Comparison of ENCODE assay signal across 18 cellular contexts in genomic region chr15:64731807-64732151, GRCh38. TPM values are rescaled to one million over a fixed set of nuclear protein-coding genes. Genes with fewer than 3 reads are reported as not detected.
A peak's percentile ranks its signal among the peaks of the same experiment; 100 is the strongest.
DNase-seq lines count a peak whose midpoint lies in the region; ATAC-seq and TF ChIP-seq lines count a peak whose summit lies in the region.
"Had no signal": no experiment of that assay in that cellular context is flagged by ENCODE, and none has a peak within 500 bp of the region (broad histone marks: within the 10 kb centered on the region; RNA-seq: fewer than 3 reads in every experiment).

No MANE protein-coding gene starts in this region.

- peaks cover 16% of the 10 kb centered on the region for H3K4me1 Mint-ChIP-seq in endodermal cell

- no peaks in the 10 kb centered on the region for H3F3A ChIP-seq in MM.1S (ENCODE audit: insufficient read depth, low read length)

- H3K27me3 ChIP-seq in H7 (ENCODE audit: control insufficient read depth, insufficient read depth, low read length) = no peaks in the 10 kb centered on the region
- H3K27me3 ChIP-seq in MM.1S (replicated peaks; ENCODE audit: insufficient read depth, low read length) = no peaks in the 10 kb centered on the region
- no peaks in the 10 kb centered on the region for H3K27me3 ChIP-seq in endodermal cell (ENCODE audit: control insufficient read depth, insufficient read depth, low read length, poor library complexity, severe bottlenecking)
- H3K27me3 ChIP-seq in trophoblast cell (ENCODE audit: insufficient read depth, low read length) = no peaks in the 10 kb centered on the region
- H3K27me3 ChIP-seq: dorsolateral prefrontal cortex, right lobe of liver, suprapubic skin had no signal

- no peak overlapping the region for H2AK5ac ChIP-seq in trophoblast cell (ENCODE audit: low read length)

- H3K18ac ChIP-seq in trophoblast cell (ENCODE audit: low read length) = no peak overlapping the region

- peak overlapping the region; percentile 58; the same call in 1 of the 2 replicates for H3K4me2 ChIP-seq in MM.1S (ENCODE audit: low read depth, low read length)
- no peak overlapping the region for H3K4me2 ChIP-seq in trophoblast cell (ENCODE audit: low read length)

- no peaks in the 10 kb centered on the region for H3K9me2 ChIP-seq in MM.1S (replicated peaks; ENCODE audit: insufficient read depth, low read length)

- no peak overlapping the region for H3K4me3 Mint-ChIP-seq in endodermal cell
- H3K4me3 Mint-ChIP-seq: nephron progenitor cell; stimulated activated effector memory CD8-positive, alpha-beta T cell treated with anti-CD3 and anti-CD28 coated beads, Interleukin-12 subunit alpha, Interleukin-12 subunit beta, amount 100 ng/mL, for 72 hours; T-helper 1 cell treated with Interleukin-12 subunit alpha and Interleukin-12 subunit beta and Interleukin-4 antibody, amounts not matched to agents 30 μg/mL and 1 μg/mL, for 36 hours had no signal

- no peaks in the 10 kb centered on the region for H3K79me2 ChIP-seq in MM.1S (ENCODE audit: low read length)
- no peaks in the 10 kb centered on the region for H3K79me2 ChIP-seq in trophoblast cell (ENCODE audit: control insufficient read depth, insufficient read depth, low read length, poor library complexity)
- H3K79me2 ChIP-seq: parathyroid adenoma had no signal

- H4K8ac ChIP-seq in trophoblast cell (ENCODE audit: low read depth, low read length) = no peak overlapping the region

- H2BK120ac ChIP-seq in trophoblast cell (ENCODE audit: insufficient read depth, low read length, poor library complexity) = no peak overlapping the region

- H2BK5ac ChIP-seq in trophoblast cell (ENCODE audit: low read depth, low read length, poor library complexity) = no peak overlapping the region

- H4K20me1 ChIP-seq in MM.1S (ENCODE audit: insufficient read depth, low read length) = no peaks in the 10 kb centered on the region

- DNase-seq in H7 (peak; percentile 70), MM.1S (no peak), endodermal cell (peak; percentile 71), trophoblast cell (peak; percentile 29 to 63), GM20000 (ENCODE audit: low spot score) (no peak)
- no peak for DNase-seq in stimulated activated CD4-positive, alpha-beta T cell treated with anti-CD3 and anti-CD28 coated beads, Interleukin-15, amount 100 ng/mL, for 24 hours

- H3K14ac ChIP-seq in trophoblast cell (ENCODE audit: low read length) = no peak overlapping the region

- H3K27me3 Mint-ChIP-seq in endodermal cell (ENCODE audit: insufficient read depth) = no peaks in the 10 kb centered on the region

- peak overlapping the region; percentile 83 for H2AFZ ChIP-seq in MM.1S (ENCODE audit: low read length)
- no peak overlapping the region for H2AFZ ChIP-seq in trophoblast cell (ENCODE audit: insufficient read depth, low read length, poor library complexity)
- H2AFZ ChIP-seq: parathyroid adenoma had no signal

- H3K36me3 ChIP-seq in H7 (replicated peaks; ENCODE audit: control insufficient read depth, insufficient read depth, low read length) (peaks cover 50% of the 10 kb centered on the region), MM.1S (replicated peaks; ENCODE audit: insufficient read depth, low read length) (no peaks in the 10 kb centered on the region), endodermal cell (ENCODE audit: control insufficient read depth, insufficient read depth, low read length) (peaks cover 58% of the 10 kb centered on the region), trophoblast cell (ENCODE audit: control insufficient read depth in 1 of 2, insufficient read depth in 2 of 2, low read length in 2 of 2) (peaks cover 2 to 3% of the 10 kb centered on the region in 2 experiments)
- H3K36me3 ChIP-seq: right lobe of liver, suprapubic skin had no signal

- no peak overlapping the region for H3K4me3 ChIP-seq in H7 (ENCODE audit: insufficient read depth, low read depth, low read length)
- no peak overlapping the region for H3K4me3 ChIP-seq in MM.1S (ENCODE audit: low read length)
- H3K4me3 ChIP-seq in endodermal cell (ENCODE audit: low read length) = no peak overlapping the region
- no peak overlapping the region for H3K4me3 ChIP-seq in trophoblast cell (ENCODE audit: low read depth, low read length)
- H3K4me3 ChIP-seq: right lobe of liver, suprapubic skin had no signal

- no peaks in the 10 kb centered on the region for H3K9me3 ChIP-seq in MM.1S (replicated peaks; ENCODE audit: insufficient read depth, low read length)
- no peaks in the 10 kb centered on the region for H3K9me3 ChIP-seq in endodermal cell (ENCODE audit: control insufficient read depth, low read length)
- H3K9me3 ChIP-seq in trophoblast cell (ENCODE audit: insufficient read depth, low read depth, low read length) = peaks cover 2% of the 10 kb centered on the region
- H3K9me3 ChIP-seq: right lobe of liver, suprapubic skin had no signal

- H3K4ac ChIP-seq in trophoblast cell (ENCODE audit: low read depth, low read length) = no peak overlapping the region

- peak overlapping the region; percentile 84 for H3K27ac Mint-ChIP-seq in endodermal cell
- H3K27ac Mint-ChIP-seq: stimulated activated effector memory CD8-positive, alpha-beta T cell treated with anti-CD3 and anti-CD28 coated beads, Interleukin-12 subunit alpha, Interleukin-12 subunit beta, amount 100 ng/mL, for 72 hours; T-helper 1 cell treated with Interleukin-12 subunit alpha and Interleukin-12 subunit beta and Interleukin-4 antibody, amounts not matched to agents 30 μg/mL and 1 μg/mL, for 36 hours had no signal

- H3K27ac ChIP-seq in MM.1S (ENCODE audit: low read length) (no peak overlapping the region), endodermal cell (ENCODE audit: low read depth, low read length) (no peak overlapping the region), trophoblast cell (ENCODE audit: low read depth, low read length) (no peak overlapping the region)
- H3K27ac ChIP-seq: dorsolateral prefrontal cortex, parathyroid adenoma, SK-N-MC, suprapubic skin had no signal

- H3K9ac ChIP-seq in MM.1S (ENCODE audit: low read length) = no peak overlapping the region
- H3K9ac ChIP-seq in endodermal cell (ENCODE audit: extremely low read depth, low read length, poor library complexity, severe bottlenecking) = no peak overlapping the region
- no peak overlapping the region for H3K9ac ChIP-seq in trophoblast cell (ENCODE audit: low read length)
- H3K9ac ChIP-seq: parathyroid adenoma had no signal

- H3K4me1 ChIP-seq in MM.1S (ENCODE audit: low read length) (no peaks in the 10 kb centered on the region), endodermal cell (ENCODE audit: control insufficient read depth, insufficient read depth, low read length) (no peaks in the 10 kb centered on the region), trophoblast cell (ENCODE audit: control insufficient read depth in 1 of 2, insufficient read depth in 2 of 2, low read length in 2 of 2) (peaks cover 0 to 3% of the 10 kb centered on the region in 2 experiments)
- H3K4me1 ChIP-seq: parathyroid adenoma had no signal

- no peaks in the 10 kb centered on the region for H3K79me1 ChIP-seq in trophoblast cell (ENCODE audit: low read length)

- peaks cover 56% of the 10 kb centered on the region for H3K36me3 Mint-ChIP-seq in endodermal cell (ENCODE audit: low read depth)
- H3K36me3 Mint-ChIP-seq: stimulated activated effector memory CD8-positive, alpha-beta T cell treated with anti-CD3 and anti-CD28 coated beads, Interleukin-12 subunit alpha, Interleukin-12 subunit beta, amount 100 ng/mL, for 72 hours had no signal

- H3K23ac ChIP-seq in trophoblast cell (ENCODE audit: low read length) = no peak overlapping the region

- TF ChIP-seq CTCF in MM.1S (IDR thresholded peaks at IDR 0.05; ENCODE audit: low read length) (no peak), endodermal cell (conservative IDR thresholded peaks at IDR 0.05) (no peak), GM20000 (IDR thresholded peaks at IDR 0.05; ENCODE audit: extremely low read depth, missing control alignments) (no peak)

- ATAC-seq in GM19328 (IDR thresholded peaks at IDR 0.05; ENCODE audit: unreplicated experiment) = no peak

- H2BK12ac ChIP-seq in trophoblast cell (ENCODE audit: low read length) = no peak overlapping the region

- H3K9me3 Mint-ChIP-seq in endodermal cell = no peaks in the 10 kb centered on the region
- H3K9me3 Mint-ChIP-seq: nephron progenitor cell; stimulated activated effector memory CD8-positive, alpha-beta T cell treated with anti-CD3 and anti-CD28 coated beads, Interleukin-12 subunit alpha, Interleukin-12 subunit beta, amount 100 ng/mL, for 72 hours; T-helper 1 cell treated with Interleukin-12 subunit alpha and Interleukin-12 subunit beta and Interleukin-4 antibody, amounts not matched to agents 30 μg/mL and 1 μg/mL, for 36 hours had no signal

- no peak overlapping the region for H4K91ac ChIP-seq in trophoblast cell (ENCODE audit: low read depth, low read length)

- no peak overlapping the region for H4K12ac ChIP-seq in trophoblast cell (ENCODE audit: low read depth, low read length)

- 82% methylated on average over 9 of the region's 9 CpGs; no CpG with 5 or more reads in 1 of the 2 experiments for WGBS in endodermal cell (ENCODE audit: insufficient coverage in 1 of 2, insufficient read length in 1 of 2), 2 experiments
- no CpG with 5 or more reads among the region's 9 CpGs for whole genome bisulfite sequencing in trophoblast cell (ENCODE audit: extremely low coverage, insufficient coverage, insufficient read length)

RNA-seq across cellular contexts. Expression of gene RBPMS2, which starts 43.6 kb away (rescaled TPM):
- total RNA-seq in H7 (2014; rRNA removed; shearing (Covaris generic)) = 8.5 and 9.4 TPM in 2 replicates
- 100 to 1,000 TPM in 1 of 2 donors, 10 to 100 TPM in 1; 86.0 to 131 TPM for total RNA-seq in endodermal cell
- 59.9 TPM for polyA plus RNA-seq in endodermal cell (2013, experiment 1 of 2)
- polyA plus RNA-seq in endodermal cell (2013, experiment 2 of 2) = 49.6 TPM
- polyA plus RNA-seq in trophoblast cell (2013) = 49.4 and 49.5 TPM in 2 replicates
- total RNA-seq: activated CD8-positive, alpha-beta memory T cell treated with anti-CD3 and anti-CD28 coated beads for 36 hours; mammary epithelial cell; OCI-LY7 had no signal

Comparison
In these comparisons a context has a peak if more than half of its experiments do, and no peak if none do; other contexts are left out.
1. DNase-seq: peak in H7 (single experiment), endodermal cell (single experiment) and trophoblast cell (2 of 2); none in MM.1S (single experiment), GM20000 (single experiment) and stimulated activated CD4-positive, alpha-beta T cell treated with anti-CD3 and anti-CD28 coated beads, Interleukin-15, amount 100 ng/mL, for 24 hours (single experiment).